8 cellular contexts compared by ENCODE assay signal in genomic region chr12:14393736-14394135, GRCh38. TPM values are rescaled to one million over a fixed set of nuclear protein-coding genes. Genes with fewer than 3 reads are reported as not detected.
A peak's percentile ranks its signal among the peaks of the same experiment; 100 is the strongest.
DNase-seq lines count a peak whose midpoint lies in the region; ATAC-seq, FAIRE-seq and TF ChIP-seq lines count a peak whose summit lies in the region.

No MANE protein-coding gene starts in this region.

- no peak for TF ChIP-seq RAD21 in GM12878 (IDR thresholded peaks at IDR 0.05; ENCODE audit: insufficient read depth, low read depth, low read length)

- in situ Hi-C loops in GM12878 (cut with MboI), result loop anchor here (25.0 kb wide), 1 partner anchor 569 kb away; the partner anchor contains the start of genes ARHGDIB and PDE6H

- peak overlapping the region; percentile 81 for H3K27ac ChIP-seq in A673 (ENCODE audit: low read depth, low read length, poor library complexity, severe bottlenecking)
- peak overlapping the region; percentile 82 for H3K27ac ChIP-seq in GM12878 (ENCODE audit: control insufficient read depth, insufficient read depth)
- peak overlapping the region; percentile 47 to 67 (median 63) for H3K27ac ChIP-seq in right lobe of liver

- no peak for FAIRE-seq in GM12878 (lab: Jason Lieb, UNC)

- H3K9ac ChIP-seq in GM12878 (ENCODE audit: control insufficient read depth, insufficient read depth, low read length), result no peak overlapping the region

- H3K4me3 ChIP-seq in A673 (ENCODE audit: low read depth, low read length, poor library complexity, severe bottlenecking), result no peak overlapping the region
- H3K4me3 ChIP-seq in GM12878, result no peak overlapping the region
- peak overlapping the region in 2 of 3 donors; percentile 14 to 26 for H3K4me3 ChIP-seq in right lobe of liver

- TF ChIP-seq EP300 in GM12878 (IDR thresholded peaks at IDR 0.05; ENCODE audit: borderline replicate concordance in 1 of 2, control insufficient read depth in 1 of 2, low read depth in 2 of 2, low read length in 2 of 2), result no peak

- H3K9me3 ChIP-seq in A673 (ENCODE audit: low read depth, low read length, poor library complexity, severe bottlenecking) (peaks cover 4% of the 10 kb centered on the region), GM12878 (replicated peaks; ENCODE audit: control insufficient read depth, insufficient read depth, low read length) (peaks cover 13% of the 10 kb centered on the region), right lobe of liver (no peaks in the 10 kb centered on the region)

- TF ChIP-seq CTCF in A673 (conservative IDR thresholded peaks at IDR 0.05; ENCODE audit: low read depth, low read length) (no peak), GM12878 (IDR thresholded peaks at IDR 0.05 in 2 of 3, conservative IDR thresholded peaks at IDR 0.05 in 1 of 3; ENCODE audit: control insufficient read depth in 2 of 3, extremely low read depth in 1 of 3, insufficient read depth in 1 of 3, low read depth in 3 of 3, low read length in 3 of 3) (no peak), right lobe of liver (IDR thresholded peaks at IDR 0.05) (no peak)

- H3K36me3 Mint-ChIP-seq in IgD-negative memory B cell, result peaks cover 10% of the 10 kb centered on the region

- H3K79me2 ChIP-seq in GM12878 (ENCODE audit: control insufficient read depth, insufficient read depth, low read length), result peaks cover 90% of the 10 kb centered on the region

- intact Hi-C loops in A673 (cut with micrococcal nuclease; ENCODE audit: unreplicated experiment) (loop anchor here (1.0 to 2.0 kb wide), 2 partner anchors 8 to 137 kb away; no protein-coding TSS in a partner anchor), GM12878 (cut with micrococcal nuclease; ENCODE audit: unreplicated experiment) (loop anchor here (1.0 to 10.0 kb wide), 5 partner anchors 8 to 1669 kb away; partner anchors contain the start of gene EPS8), right lobe of liver (cut with DNase I) (no loop called here)

- no peak for TF ChIP-seq POLR2A in GM12878 (IDR thresholded peaks at IDR 0.05; ENCODE audit: low read depth, low read length)
- TF ChIP-seq POLR2A in right lobe of liver (IDR thresholded peaks at IDR 0.05), result no peak

- BruUV-seq in A673 (replicated peaks; lab: Mats Ljungman, UMichigan) (no TSS peak), GM12878 (replicated peaks; lab: Mats Ljungman, UMichigan) (no TSS peak)

- H3K9me3 Mint-ChIP-seq in IgD-negative memory B cell, result no peaks in the 10 kb centered on the region

- RAD21 ChIA-PET in GM12878 (lab: Charles Lee; ENCODE audit: unreplicated experiment), result interaction anchor here (1.0 to 5.8 kb wide), 10 partner anchors 9 to 222 kb away, joined by 3 to 100 read pairs (median 13); partner anchors contain the start of gene ATF7IP

- no peak overlapping the region for H2AFZ ChIP-seq in GM12878 (ENCODE audit: control insufficient read depth, low read depth, low read length)

- H3K4me1 ChIP-seq in A673 (ENCODE audit: insufficient read depth, low read length, poor library complexity, severe bottlenecking) (peaks cover 67% of the 10 kb centered on the region), GM12878 (ENCODE audit: control insufficient read depth, insufficient read depth, low read length) (peaks cover 11% of the 10 kb centered on the region; the same call in 1 of the 2 replicates), right lobe of liver (peaks cover 0 to 47% (median 0%) of the 10 kb centered on the region in 4 donors)

- SMC1A ChIA-PET in GM12878 (lab: Charles Lee; ENCODE audit: uncharacterized antibody, unreplicated experiment), result interaction anchor here (1.2 to 4.3 kb wide), 17 partner anchors 8 to 156 kb away, joined by 3 to 99 read pairs (median 7); partner anchors contain the start of gene ATF7IP

- no peaks in the 10 kb centered on the region for H4K20me1 ChIP-seq in GM12878 (ENCODE audit: control insufficient read depth, insufficient read depth)

- H3K27ac Mint-ChIP-seq in IgD-negative memory B cell, result peak overlapping the region in 2 of 3 donors; percentile 90 to 94

- CTCF ChIA-PET in A673 (lab: Charles Lee) (interaction anchor here (0.8 kb wide), 1 partner anchor 9 kb away, joined by 3 read pairs; no protein-coding TSS in a partner anchor), GM12878 (lab: Yijun Ruan, JAX) (interaction anchor here (1.4 to 3.0 kb wide), 7 partner anchors 8 to 109 kb away, joined by 5 to 32 read pairs (median 11); partner anchors contain the start of gene ATF7IP)

- ATAC-seq in GM12878 (no peak), right lobe of liver (no peak), GM19467 (IDR thresholded peaks at IDR 0.05; ENCODE audit: unreplicated experiment) (no peak)

- 28% methylated on average over 2 of the region's 2 CpGs for WGBS in GM12878 (ENCODE audit: insufficient coverage, insufficient replicate concordance, low lambda C conversion rate, missing lambda C conversion rate)
- WGBS in right lobe of liver (ENCODE audit: insufficient coverage, low coverage, low lambda C conversion rate, missing lambda C conversion rate), result 47% methylated on average over 2 of the region's 2 CpGs

- no peaks in the 10 kb centered on the region for H3K27me3 Mint-ChIP-seq in IgD-negative memory B cell

- no peak for DNase-seq in A673 (ENCODE audit: low spot score)
- DNase-seq in GM12878 (ENCODE audit: low read depth, low spot score), result no peak
- DNase-seq in right lobe of liver, result no peak
- no peak for DNase-seq in activated effector memory CD4-positive, alpha-beta T cell treated with Interleukin-2 at 50 U/mL for 16 hours
- DNase-seq in RPMI8226, result no peak
- no peak for DNase-seq in inferior parietal cortex (ENCODE audit: extremely low spot score)

- POLR2A ChIA-PET in A673 (lab: Charles Lee; ENCODE audit: low non-redundant PET) (no interaction called here), GM12878 (lab: Charles Lee) (interaction anchor here (1.1 to 4.1 kb wide), 5 partner anchors 9 to 153 kb away, joined by 4 to 66 read pairs (median 9); partner anchors contain the start of gene ATF7IP)

- H3K36me3 ChIP-seq in A673 (ENCODE audit: insufficient read depth, low read length, poor library complexity, severe bottlenecking), result peaks cover 3% of the 10 kb centered on the region
- peaks cover 0 to 5% of the 10 kb centered on the region in 2 experiments; a peak in 1 of 4 replicates for H3K36me3 ChIP-seq in GM12878 (ENCODE audit: control insufficient read depth in 2 of 2, insufficient read depth in 2 of 2, low read length in 1 of 2)
- no peaks in the 10 kb centered on the region for H3K36me3 ChIP-seq in right lobe of liver

- H3K4me3 Mint-ChIP-seq in IgD-negative memory B cell, result peak overlapping the region in 2 of 4 donors; percentile 9 to 79

- peaks cover 60 to 72% (median 69%) of the 10 kb centered on the region in 3 donors for H3K4me1 Mint-ChIP-seq in IgD-negative memory B cell

- H3K27me3 ChIP-seq in A673 (replicated peaks; ENCODE audit: insufficient read depth, low read depth, low read length, poor library complexity), result no peaks in the 10 kb centered on the region
- H3K27me3 ChIP-seq in GM12878 (replicated peaks in 1 of 2; ENCODE audit: control insufficient read depth in 2 of 2, insufficient read depth in 2 of 2, low read length in 1 of 2), result no peaks in the 10 kb centered on the region
- no peaks in the 10 kb centered on the region for H3K27me3 ChIP-seq in right lobe of liver

- peak overlapping the region; percentile 78 for H3K4me2 ChIP-seq in GM12878 (ENCODE audit: control insufficient read depth, insufficient read depth)

TF ChIP-seq in GM12878, 131 proteins besides CTCF, POLR2A, EP300 and RAD21:
- TF ChIP-seq SMAD5 (IDR thresholded peaks at IDR 0.05; ENCODE audit: low read depth), result no peak
- peak; percentile 7; the same call in 1 of the 2 replicates for TF ChIP-seq JUNB (IDR thresholded peaks at IDR 0.05)
- TF ChIP-seq E4F1 (IDR thresholded peaks at IDR 0.05; ENCODE audit: borderline replicate concordance, partially characterized antibody), result no peak
TF ChIP-seq in GM12878: peak in this region for 1.

RNA-seq across cellular contexts. Expression of gene ATF7IP, which starts 28.3 kb away (rescaled TPM):
- 98.3 and 100 TPM in 2 replicates for total RNA-seq in A673 (2021)
- 126 TPM for polyA plus RNA-seq in IgD-negative memory B cell
- 252 TPM in 2 replicates for total RNA-seq in GM12878 (2013; cell fraction: nucleolus; rRNA removed)
- total RNA-seq in GM12878 (2014; rRNA removed), result 27.8 and 34.7 TPM in 2 replicates
- total RNA-seq in GM12878 (2014; rRNA removed; fragmentation: Illumina TruSeq; extraction: Trizol), result 44.0 and 47.4 TPM in 2 replicates
- total RNA-seq in GM12878 (2021), result 60.7 and 66.6 TPM in 2 replicates
- 10.0 TPM for polyA plus RNA-seq in GM12878 (2011; ENCODE audit: low read depth)
- 19.6 and 25.2 TPM in 2 replicates for polyA plus RNA-seq in GM12878 (2011; rRNA removed)
- polyA plus RNA-seq in GM12878 (2011; cell fraction: cytosol; rRNA removed), result 15.2 and 23.1 TPM in 2 replicates
- 26.1 and 31.8 TPM in 2 replicates for polyA plus RNA-seq in GM12878 (2011; cell fraction: nucleus; rRNA removed)
- polyA plus RNA-seq in GM12878 (2012), result 12.7 and 12.8 TPM in 2 replicates
- polyA plus RNA-seq in GM12878 (2014; fragmentation: Illumina TruSeq; extraction: Trizol), result 31.9 and 39.3 TPM in 2 replicates
- 1 to 10 TPM; 6.2 to 8.1 TPM for polyA plus RNA-seq in GM12878 (2014; fragmentation: Nextera tagmentation; extraction: Ambion mirVana)
- polyA plus RNA-seq in GM12878 (2014; rRNA removed), result 14.7 and 15.1 TPM in 2 replicates
- polyA plus RNA-seq in GM12878 (2016; fragmentation: Nextera tagmentation; extraction: Ambion mirVana), result 10 to 100 TPM; 30.7 to 33.0 TPM
- 69.3 and 72.3 TPM in 2 replicates for polyA minus RNA-seq in GM12878 (2011; rRNA and poly(A)+ RNA removed)
- 30.3 and 30.6 TPM in 2 replicates for polyA minus RNA-seq in GM12878 (2011; cell fraction: cytosol; rRNA and poly(A)+ RNA removed)
- 51.4 and 78.9 TPM in 2 replicates for polyA minus RNA-seq in GM12878 (2011; cell fraction: nucleus; rRNA and poly(A)+ RNA removed)
- 10 to 100 TPM; 17.5 to 33.6 (median 27.4) TPM for total RNA-seq in right lobe of liver

Comparison
In these comparisons a context has a peak if more than half of its experiments do, and no peak if none do; other contexts are left out.
1. H3K4me3 ChIP-seq: peak in right lobe of liver (2 of 3); none in A673 (single experiment) and GM12878 (single experiment).
2. intact Hi-C loops: an anchor here in A673 (1.0 to 2.0 kb wide) and GM12878 (1.0 to 10.0 kb wide); none called in right lobe of liver.
3. Peak in every context shown above with its lines, with median percentiles within 50 percentile points of each other: H3K27ac ChIP-seq.